12 cellular contexts compared by ENCODE assay signal in the genomic region with DNA sequence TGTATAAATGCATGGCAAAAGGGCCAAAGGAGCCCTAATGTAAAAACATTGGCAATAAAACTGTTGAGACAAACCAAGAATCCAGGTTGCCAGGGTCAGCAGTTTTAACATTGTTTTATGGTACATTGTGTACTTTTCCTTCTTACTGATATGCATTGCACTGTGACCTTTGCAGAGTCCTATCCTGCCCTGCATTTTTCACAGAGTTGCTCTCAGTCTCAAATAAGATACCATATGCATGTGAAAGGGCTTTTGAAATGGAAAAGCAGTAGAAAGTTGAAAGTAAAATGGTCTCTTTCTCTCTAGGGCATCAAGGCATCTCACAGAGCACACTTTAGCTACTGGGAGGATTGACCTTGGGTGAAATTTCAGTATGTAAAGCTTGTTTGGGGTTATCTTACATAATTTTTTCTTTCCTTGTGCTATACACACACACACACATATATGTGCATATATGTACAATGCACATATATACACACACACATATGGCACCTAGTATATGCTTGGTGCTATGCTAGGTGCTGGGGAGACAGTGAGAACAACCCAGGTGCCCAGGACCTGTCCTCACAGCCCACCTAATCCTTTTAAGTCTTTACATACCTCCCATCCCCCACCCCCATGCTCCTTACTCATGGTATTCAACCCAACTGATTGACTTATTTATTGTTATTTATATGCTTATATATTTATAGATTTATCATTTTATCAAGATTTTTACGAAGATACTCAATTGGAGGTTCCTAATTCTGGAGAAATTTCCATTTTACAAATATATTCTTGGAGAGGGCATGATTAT. TPM values are rescaled to one million over a fixed set of nuclear protein-coding genes. Genes with fewer than 3 reads are reported as not detected.
DNase-seq lines count a peak whose midpoint lies in the region; ATAC-seq, FAIRE-seq and TF ChIP-seq lines count a peak whose summit lies in the region.
"Had no signal": no experiment of that assay in that cellular context is flagged by ENCODE, and none has a peak within 500 bp of the region (broad histone marks: within the 10 kb centered on the region; RNA-seq: fewer than 3 reads in every experiment).

No MANE protein-coding gene starts in this region.

- no peak overlapping the region for H3K9ac ChIP-seq in mammary epithelial cell (ENCODE audit: insufficient read depth, low read length)
- H3K9ac ChIP-seq in stomach smooth muscle (ENCODE audit: low read length in 2 of 2) = no peak overlapping the region

- H3K9me3 Mint-ChIP-seq in MCF 10A (ENCODE audit: unreplicated experiment) = peaks cover 20% of the 10 kb centered on the region
- peaks cover 13% of the 10 kb centered on the region for H3K9me3 Mint-ChIP-seq in activated T-helper 17 cell treated with anti-CD3 and anti-CD28 coated beads, Interleukin-2, amount 50 U/mL, for 72 hours
- H3K9me3 Mint-ChIP-seq in mesothelial cell of epicardium = peaks cover 19% of the 10 kb centered on the region

- POLR2A ChIA-PET in MCF 10A (lab: Yijun Ruan, JAX) = interaction anchor here (0.5 to 4.5 kb wide), 4 partner anchors 33 to 229 kb away, joined by 3 to 32 read pairs (median 3); no protein-coding TSS in a partner anchor

- H3K4me3 ChIP-seq in mammary epithelial cell (replicated peaks in 1 of 3; ENCODE audit: insufficient read depth in 1 of 3, low read depth in 2 of 3, low read length in 3 of 3) (no peak overlapping the region), stomach smooth muscle (ENCODE audit: low read length in 2 of 2) (no peak overlapping the region)
- H3K4me3 ChIP-seq: body of pancreas had no signal

- H3K36me3 ChIP-seq in mammary epithelial cell (ENCODE audit: insufficient read depth, low read length) (no peaks in the 10 kb centered on the region), stomach smooth muscle (ENCODE audit: control insufficient read depth in 2 of 2, insufficient read depth in 2 of 2, low read length in 2 of 2) (no peaks in the 10 kb centered on the region)

- no peaks in the 10 kb centered on the region for H3K36me3 Mint-ChIP-seq in MCF 10A (ENCODE audit: insufficient read depth, unreplicated experiment)
- no peaks in the 10 kb centered on the region for H3K36me3 Mint-ChIP-seq in activated T-helper 17 cell treated with anti-CD3 and anti-CD28 coated beads, Interleukin-2, amount 50 U/mL, for 72 hours (ENCODE audit: low read depth)
- H3K36me3 Mint-ChIP-seq in mesothelial cell of epicardium = peaks cover 4% of the 10 kb centered on the region

- WGBS in mammary epithelial cell (ENCODE audit: low coverage, missing lambda C conversion rate) = 94% methylated on average over 1 of the region's 1 CpG

- peak overlapping the region; percentile 77 for H3K4me3 Mint-ChIP-seq in MCF 10A (ENCODE audit: unreplicated experiment)
- H3K4me3 Mint-ChIP-seq in activated T-helper 17 cell treated with anti-CD3 and anti-CD28 coated beads, Interleukin-2, amount 50 U/mL, for 72 hours = peak overlapping the region; percentile 65
- H3K4me3 Mint-ChIP-seq in mesothelial cell of epicardium = peak overlapping the region; percentile 76

- H2AFZ ChIP-seq in mammary epithelial cell (ENCODE audit: low read depth, low read length) = no peak overlapping the region

- FAIRE-seq in urothelium cell line (lab: Jason Lieb, UNC) = no peak

- H4K20me1 ChIP-seq in mammary epithelial cell (ENCODE audit: insufficient read depth, low read length) = no peaks in the 10 kb centered on the region

- CTCF ChIA-PET in MCF 10A (lab: Yijun Ruan, JAX) (interaction anchor here (0.6 to 1.4 kb wide), 3 partner anchors 33 to 1070 kb away, joined by 3 read pairs; no protein-coding TSS in a partner anchor), mammary epithelial cell (lab: Charles Lee; ENCODE audit: low non-redundant PET) (no interaction called here)

- BruUV-seq in MCF 10A (replicated peaks; lab: Mats Ljungman, UMichigan) = no TSS peak
- BruUV-seq in mammary epithelial cell (replicated peaks; lab: Mats Ljungman, UMichigan) = no TSS peak

- H3K4me2 ChIP-seq in mammary epithelial cell (ENCODE audit: insufficient read depth, low read depth, low read length) = no peak overlapping the region

- peaks cover 19% of the 10 kb centered on the region for H3K4me1 ChIP-seq in mammary epithelial cell (ENCODE audit: insufficient read depth, low read length)
- H3K4me1 ChIP-seq in stomach smooth muscle (ENCODE audit: control insufficient read depth, insufficient read depth, low read length) = peaks cover 6% of the 10 kb centered on the region

- peaks cover 31% of the 10 kb centered on the region for H3K79me2 ChIP-seq in mammary epithelial cell (ENCODE audit: insufficient read depth, low read length)

- H3K9me3 ChIP-seq in mammary epithelial cell (replicated peaks; ENCODE audit: insufficient read depth, low read length) (no peaks in the 10 kb centered on the region), stomach smooth muscle (ENCODE audit: control insufficient read depth in 2 of 2, low read length in 2 of 2) (peaks cover 2 to 3% of the 10 kb centered on the region in 2 donors)
- H3K9me3 ChIP-seq: body of pancreas had no signal

- TF ChIP-seq CTCF in MCF 10A (IDR thresholded peaks at IDR 0.05; ENCODE audit: unreplicated experiment) = no peak
- TF ChIP-seq CTCF in mammary epithelial cell (conservative IDR thresholded peaks at IDR 0.05 in 1 of 2, IDR thresholded peaks at IDR 0.05 in 1 of 2; ENCODE audit: extremely low read depth in 1 of 2, insufficient read depth in 1 of 2, low read depth in 1 of 2, low read length in 2 of 2) = no peak
- no peak for TF ChIP-seq CTCF in mesothelial cell of epicardium (IDR thresholded peaks at IDR 0.05; ENCODE audit: unreplicated experiment)

- H3K27me3 Mint-ChIP-seq in MCF 10A (ENCODE audit: insufficient read depth, unreplicated experiment) (no peaks in the 10 kb centered on the region), mesothelial cell of epicardium (ENCODE audit: low read depth) (no peaks in the 10 kb centered on the region)
- peaks cover 29% of the 10 kb centered on the region for H3K27me3 Mint-ChIP-seq in activated T-helper 17 cell treated with anti-CD3 and anti-CD28 coated beads, Interleukin-2, amount 50 U/mL, for 72 hours

- H3K27ac Mint-ChIP-seq in MCF 10A (ENCODE audit: low read depth, unreplicated experiment) = no peak overlapping the region
- H3K27ac Mint-ChIP-seq in activated T-helper 17 cell treated with anti-CD3 and anti-CD28 coated beads, Interleukin-2, amount 50 U/mL, for 72 hours = no peak overlapping the region
- no peak overlapping the region for H3K27ac Mint-ChIP-seq in mesothelial cell of epicardium
- H3K27ac Mint-ChIP-seq: T-helper 2 cell treated with Interferon-gamma antibody and Interleukin-4, amounts not matched to agents 5 μg/mL and 100 μg/mL, for 36 hours had no signal

- H3K27me3 ChIP-seq in mammary epithelial cell (ENCODE audit: insufficient read depth, low read length) = no peaks in the 10 kb centered on the region
- no peaks in the 10 kb centered on the region for H3K27me3 ChIP-seq in stomach smooth muscle (ENCODE audit: control insufficient read depth in 1 of 2, insufficient read depth in 2 of 2, low read length in 2 of 2)
- H3K27me3 ChIP-seq: body of pancreas had no signal

- H3K4me1 Mint-ChIP-seq in MCF 10A (ENCODE audit: insufficient read depth, unreplicated experiment) (peaks cover 19% of the 10 kb centered on the region), mesothelial cell of epicardium (peaks cover 22% of the 10 kb centered on the region)
- H3K4me1 Mint-ChIP-seq in activated T-helper 17 cell treated with anti-CD3 and anti-CD28 coated beads, Interleukin-2, amount 50 U/mL, for 72 hours = no peaks in the 10 kb centered on the region

- in situ Hi-C loops in mammary epithelial cell (cut with MboI; ENCODE audit: low sequenced_read_pairs in 2 of 2) = no loop called here

- intact Hi-C loops in MCF 10A (cut with micrococcal nuclease) (no loop called here), mammary epithelial cell (cut with micrococcal nuclease) (no loop called here)

- H3K27ac ChIP-seq in mammary epithelial cell (ENCODE audit: insufficient read depth, low read depth, low read length) (no peak overlapping the region), stomach smooth muscle (ENCODE audit: low read length) (peak overlapping the region; percentile 32)

- no peak for DNase-seq in MCF 10A (ENCODE audit: unreplicated experiment)
- no peak for DNase-seq in mammary epithelial cell
- no peak for DNase-seq in mesothelial cell of epicardium (ENCODE audit: low spot score in 2 of 2, unreplicated experiment in 2 of 2)
- DNase-seq in urothelium cell line (ENCODE audit: low spot score) = no peak
- DNase-seq in GF-D8 (lab: John Stamatoyannopoulos, UW) = no peak
- DNase-seq in putamen (ENCODE audit: low spot score) = no peak
- DNase-seq: PC-3; stimulated activated CD4-positive, alpha-beta T cell treated with anti-CD3 and anti-CD28 coated beads, Interleukin-12 subunit alpha, Interleukin-12 subunit beta, amount 100 ng/mL, for 4 hours had no signal

- ATAC-seq in activated T-helper 17 cell treated with anti-CD3 and anti-CD28 coated beads, Interleukin-2, amount 50 U/mL, for 72 hours (replicated peaks) = no peak

- dilution Hi-C loops in mammary epithelial cell (cut with HindIII; ENCODE audit: low sequenced_read_pairs) = loop anchor here (5.0 kb wide), 1 partner anchor 42 kb away; no protein-coding TSS in a partner anchor

RNA-seq across cellular contexts. Expression of a gene that starts 1.2 kb away (rescaled TPM):
- total RNA-seq in MCF 10A (2022) = 7.1 and 7.5 TPM in 2 replicates
- 10 to 100 TPM; 16.4 to 20.0 TPM for total RNA-seq in mammary epithelial cell
- 8.4 TPM for polyA plus RNA-seq in mammary epithelial cell
- polyA minus RNA-seq in mammary epithelial cell = 26.2 TPM
- under 1 TPM; 0.15 to 0.79 TPM for total RNA-seq in activated T-helper 17 cell treated with anti-CD3 and anti-CD28 coated beads, Interleukin-2, amount 50 U/mL, for 72 hours
- 18.7 to 19.8 TPM (median 18.9 TPM) in 3 replicates for total RNA-seq in mesothelial cell of epicardium
